In genomic region chr21:29257701-29258100, GRCh38 we compare ENCODE assay signal across 29 cellular contexts. TPM values are rescaled to one million over a fixed set of nuclear protein-coding genes. Genes with fewer than 3 reads are reported as not detected.
A peak's percentile ranks its signal among the peaks of the same experiment; 100 is the strongest.
DNase-seq lines count a peak whose midpoint lies in the region; ATAC-seq, FAIRE-seq and TF ChIP-seq lines count a peak whose summit lies in the region.
"Had no signal": no experiment of that assay in that cellular context is flagged by ENCODE, and none has a peak within 500 bp of the region (broad histone marks: within the 10 kb centered on the region; RNA-seq: fewer than 3 reads in every experiment).

No MANE protein-coding gene starts in this region.

- TF ChIP-seq CTCF in bronchial epithelial cell (IDR thresholded peaks at IDR 0.05; ENCODE audit: insufficient read depth, low read length, severe bottlenecking) = no peak

- ATAC-seq in GM21515 (IDR thresholded peaks at IDR 0.05; ENCODE audit: unreplicated experiment) (no peak), GM19467 (IDR thresholded peaks at IDR 0.05; ENCODE audit: unreplicated experiment) (no peak)
- ATAC-seq: activated CD4-positive, CD25-positive, alpha-beta regulatory T cell treated with anti-CD3 and anti-CD28 coated beads, Interleukin-2, amount 50 U/mL, for 24 hours; GM12878; mucosa of descending colon; natural killer cell treated with Interleukin-12 subunit alpha and Interleukin-12 subunit beta and Interleukin-15 and Interleukin-18, amount 100 ng/mL, for 72 hours; stimulated activated memory B cell treated with anti-CD40 and anti-IgM and Interleukin-4, amounts not matched to agents 10 μg/mL and 1 μg/mL and 100 μg/mL, for 72 hours; T-helper 17 cell had no signal

- no peaks in the 10 kb centered on the region for H3K36me3 ChIP-seq in bronchial epithelial cell (ENCODE audit: control insufficient read depth, insufficient read depth, low read length)
- H3K36me3 ChIP-seq: brain microvascular endothelial cell, transverse colon had no signal

- no peak for TF ChIP-seq RAD21 in Ishikawa (IDR thresholded peaks at IDR 0.05; ENCODE audit: low read depth)

- FAIRE-seq in bronchial epithelial cell (lab: Jason Lieb, UNC) = no peak
- FAIRE-seq: GM12878 had no signal

- TF ChIP-seq EP300 in Ishikawa (IDR thresholded peaks at IDR 0.05; ENCODE audit: borderline replicate concordance) = no peak

- H3K4me3 ChIP-seq in bronchial epithelial cell (ENCODE audit: low read depth, low read length) = no peak overlapping the region
- H3K4me3 ChIP-seq: dorsolateral prefrontal cortex, GM12878, hepatocyte, lung, mucosa of descending colon, transverse colon had no signal

- DNase-seq in OCI-M1 (lab: John Stamatoyannopoulos, UW) = peak; percentile 10
- DNase-seq in bronchial epithelial cell (ENCODE audit: low read depth) = peak; percentile 72
- peak; percentile 55 for DNase-seq in renal cortical epithelial cell (ENCODE audit: low read depth)
- DNase-seq in HUDEP-2 (lab: John Stamatoyannopoulos, UW; ENCODE audit: unreplicated experiment in 76 of 76) = no peak
- DNase-seq: activated CD4-positive, alpha-beta memory T cell treated with anti-CD3 and anti-CD28 coated beads, Interleukin-2, amount 10 ng/mL, durations not matched to agents 7 days and 5 days; activated CD8-positive, alpha-beta memory T cell treated with anti-CD3 and anti-CD28 coated beads, Interleukin-2, amount 50 U/mL, for 48 hours; activated naive CD4-positive, alpha-beta T cell treated with anti-CD3 and anti-CD28 coated beads, Interleukin-2, amount 10 ng/mL, durations not matched to agents 7 days and 5 days; amniotic stem cell; brain microvascular endothelial cell; C1 segment of cervical spinal cord; dorsolateral prefrontal cortex; H9; mucosa of descending colon; NCI-H2029; NCI-H2227 treated with DMSO at 0.1 percent for 48 hours; NCI-H526 treated with DMSO at 0.1 percent for 48 hours; occipital lobe; SK-N-SH; T-helper 17 cell; transverse colon had no signal

- H3K27me3 ChIP-seq in bronchial epithelial cell (ENCODE audit: control insufficient read depth, insufficient read depth, low read length) = no peaks in the 10 kb centered on the region
- H3K27me3 ChIP-seq: brain microvascular endothelial cell, hepatocyte, transverse colon had no signal

TF ChIP-seq in Ishikawa, 13 proteins besides CTCF, POLR2A, EP300 and RAD21:
- TF ChIP-seq CEBPB (IDR thresholded peaks at IDR 0.05) (peak; percentile 91), YY1 (IDR thresholded peaks at IDR 0.05; ENCODE audit: low read depth) (no peak)

RNA-seq across cellular contexts. Expression of gene BACH1, which starts 41.0 kb away (rescaled TPM):
- total RNA-seq in bronchial epithelial cell = 60.9 and 97.7 TPM in 2 replicates
- total RNA-seq in renal cortical epithelial cell = 47.2 and 52.4 TPM in 2 replicates

Comparison
In these comparisons a context has a peak if more than half of its experiments do, and no peak if none do; other contexts are left out.
1. DNase-seq: peak in OCI-M1 (single experiment), bronchial epithelial cell (single experiment) and renal cortical epithelial cell (single experiment); none in HUDEP-2 (0 of 76).